In the genomic region with DNA sequence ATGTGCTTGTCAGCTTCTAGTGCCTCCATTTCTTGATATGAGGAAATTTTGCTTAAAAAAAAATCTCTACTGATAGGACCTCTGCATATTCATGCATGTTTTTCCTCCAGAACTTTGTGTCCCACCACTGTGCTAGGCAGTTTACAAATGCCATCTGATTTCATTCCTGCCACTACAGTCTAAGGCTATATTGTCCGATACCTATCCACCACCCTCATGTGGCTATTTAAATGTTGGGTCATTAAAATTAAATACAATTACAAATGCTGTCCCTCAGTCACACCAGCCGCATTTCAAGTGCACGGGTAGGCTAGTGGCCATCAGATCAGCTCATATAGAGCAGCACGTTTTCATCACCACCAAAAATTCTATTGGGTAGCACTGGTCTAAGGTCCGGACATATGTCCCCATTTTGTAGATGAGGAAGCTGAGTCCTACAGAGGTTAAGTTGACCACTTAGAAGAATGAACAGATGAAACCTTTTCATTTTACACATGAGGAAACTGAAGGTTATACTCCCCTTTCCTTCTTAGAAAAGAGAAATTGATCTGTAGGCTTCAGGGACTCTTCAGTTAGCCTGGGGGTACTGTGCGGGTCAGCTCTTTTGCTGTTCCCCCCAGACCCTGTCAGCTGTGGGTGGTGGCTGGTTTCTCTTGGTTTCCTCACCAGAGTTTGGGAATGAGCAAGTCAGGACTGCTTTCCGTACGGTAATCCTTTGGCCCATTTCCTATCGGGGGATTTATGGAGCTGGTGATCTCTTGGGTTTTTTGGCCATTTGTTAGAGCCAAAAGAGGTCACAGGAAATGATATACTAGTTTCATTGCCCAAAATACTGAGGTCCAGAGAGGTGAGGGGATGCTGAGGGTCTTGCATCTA, we compare ENCODE assay signal across 9 cellular contexts. TPM values are rescaled to one million over a fixed set of nuclear protein-coding genes. Genes with fewer than 3 reads are reported as not detected.
A peak's percentile ranks its signal among the peaks of the same experiment; 100 is the strongest.
DNase-seq lines count a peak whose midpoint lies in the region; ATAC-seq, FAIRE-seq and TF ChIP-seq lines count a peak whose summit lies in the region.
"Had no signal": no experiment of that assay in that cellular context is flagged by ENCODE, and none has a peak within 500 bp of the region (broad histone marks: within the 10 kb centered on the region; RNA-seq: fewer than 3 reads in every experiment).

No MANE protein-coding gene starts in this region.

- H3K4me2 ChIP-seq in OCI-LY3 (ENCODE audit: low read length), result peak overlapping the region; percentile 93

- no peaks in the 10 kb centered on the region for H4K20me1 ChIP-seq in OCI-LY3 (ENCODE audit: insufficient read depth, low read length)

- no peaks in the 10 kb centered on the region for H3K27me3 Mint-ChIP-seq in activated naive CD8-positive, alpha-beta T cell treated with anti-CD3 and anti-CD28 coated beads, Interleukin-2, amount 10 ng/mL, durations not matched to agents 7 days and 5 days

- H3K9me3 Mint-ChIP-seq in activated naive CD8-positive, alpha-beta T cell treated with anti-CD3 and anti-CD28 coated beads, Interleukin-2, amount 10 ng/mL, durations not matched to agents 7 days and 5 days, result no peaks in the 10 kb centered on the region

- peaks cover 47% of the 10 kb centered on the region for H3K4me1 Mint-ChIP-seq in activated naive CD8-positive, alpha-beta T cell treated with anti-CD3 and anti-CD28 coated beads, Interleukin-2, amount 10 ng/mL, durations not matched to agents 7 days and 5 days

- 0 out of 2 replicates have a peak, but pooled peaks cover 8% of the 10 kb centered on the region for H3K79me2 ChIP-seq in OCI-LY3 (ENCODE audit: low read length)

- TF ChIP-seq CTCF in OCI-LY3 (IDR thresholded peaks at IDR 0.05; ENCODE audit: low read depth, low read length) (no peak), spleen (IDR thresholded peaks at IDR 0.05 in 8 of 11, conservative IDR thresholded peaks at IDR 0.05 in 3 of 11) (no peak)

- H3K4me3 ChIP-seq in OCI-LY3 (ENCODE audit: low read length) (peak overlapping the region; percentile 75), spleen (peak overlapping the region in 2 of 8 donors; percentile 11 to 50)

- POLR2A ChIA-PET in activated naive CD8-positive, alpha-beta T cell treated with anti-CD3 and anti-CD28 coated beads, Interleukin-2, amount 10 ng/mL, durations not matched to agents 7 days and 5 days (lab: Charles Lee), result interaction anchor here (0.8 to 2.5 kb wide), 4 partner anchors 9 to 29 kb away, joined by 3 to 20 read pairs (median 4); no protein-coding TSS in a partner anchor

- H3K36me3 ChIP-seq in OCI-LY3 (replicated peaks; ENCODE audit: low read depth, low read length) (no peaks in the 10 kb centered on the region), spleen (peaks cover 0 to 1% (median 0%) of the 10 kb centered on the region in 6 donors)

- TF ChIP-seq POLR2A in spleen (IDR thresholded peaks at IDR 0.05), result no peak

- intact Hi-C loops in spleen (cut with DNase I; ENCODE audit: low total_unique reads), result no loop called here

- H3K27ac ChIP-seq in OCI-LY3 (ENCODE audit: low read length), result peak overlapping the region; percentile 66
- H3K27ac ChIP-seq in layer of hippocampus (ENCODE audit: low read depth, low read length), result peak overlapping the region; percentile 49
- peak overlapping the region; percentile 79 to 93 (median 90) for H3K27ac ChIP-seq in spleen

- 76 to 91% (median 86%) methylated on average over 9 of the region's 9 CpGs for WGBS in spleen, 5 donors

- no peak overlapping the region for H3K4me3 Mint-ChIP-seq in activated naive CD8-positive, alpha-beta T cell treated with anti-CD3 and anti-CD28 coated beads, Interleukin-2, amount 10 ng/mL, durations not matched to agents 7 days and 5 days

- H3K9me3 ChIP-seq in OCI-LY3 (ENCODE audit: insufficient read depth, low read length), result no peaks in the 10 kb centered on the region
- no peaks in the 10 kb centered on the region for H3K9me3 ChIP-seq in spleen

- peak overlapping the region; percentile 67 for H3K9ac ChIP-seq in OCI-LY3 (ENCODE audit: low read length)

- peak overlapping the region; percentile 87 for H3K27ac Mint-ChIP-seq in activated naive CD8-positive, alpha-beta T cell treated with anti-CD3 and anti-CD28 coated beads, Interleukin-2, amount 10 ng/mL, durations not matched to agents 7 days and 5 days

- DNase-seq in activated naive CD8-positive, alpha-beta T cell treated with anti-CD3 and anti-CD28 coated beads, Interleukin-2, amount 10 ng/mL, durations not matched to agents 7 days and 5 days, result peak; percentile 11
- DNase-seq in spleen, result peak; percentile 20
- no peak for DNase-seq in GM03348 (ENCODE audit: low spot score)
- no peak for DNase-seq in GM19239 (ENCODE audit: insufficient read length, low spot score)
- no peak for DNase-seq in HuH-7 (ENCODE audit: low spot score)
- DNase-seq: NCI-H446 had no signal

- H3K4me1 ChIP-seq in OCI-LY3 (ENCODE audit: low read length) (peaks cover 31% of the 10 kb centered on the region), spleen (peaks cover 48 to 100% (median 84%) of the 10 kb centered on the region in 6 donors)

- H3K36me3 Mint-ChIP-seq in activated naive CD8-positive, alpha-beta T cell treated with anti-CD3 and anti-CD28 coated beads, Interleukin-2, amount 10 ng/mL, durations not matched to agents 7 days and 5 days, result peaks cover 12% of the 10 kb centered on the region

- H3K27me3 ChIP-seq in OCI-LY3 (ENCODE audit: low read depth, low read length), result no peaks in the 10 kb centered on the region
- no peaks in the 10 kb centered on the region for H3K27me3 ChIP-seq in layer of hippocampus (ENCODE audit: control insufficient read depth, insufficient read depth, low read length)
- H3K27me3 ChIP-seq in spleen (replicated peaks in 1 of 7), result no peaks in the 10 kb centered on the region

- ATAC-seq in activated naive CD8-positive, alpha-beta T cell treated with anti-CD3 and anti-CD28 coated beads, Interleukin-2, amount 10 ng/mL, durations not matched to agents 7 days and 5 days (ENCODE audit: low read depth), result no peak
- no peak for ATAC-seq in GM19035 (IDR thresholded peaks at IDR 0.05; ENCODE audit: unreplicated experiment)

- peak overlapping the region; percentile 68 for H2AFZ ChIP-seq in OCI-LY3 (ENCODE audit: low read depth, low read length)

- no peak for FAIRE-seq in GM19239 (lab: Jason Lieb, UNC)

RNA-seq across cellular contexts. Expression of gene SMAD3, which starts 56.6 kb away (rescaled TPM):
- total RNA-seq in activated naive CD8-positive, alpha-beta T cell treated with anti-CD3 and anti-CD28 coated beads, Interleukin-2, amount 10 ng/mL, durations not matched to agents 7 days and 5 days, result 10 to 100 TPM; 74.1 to 75.9 TPM
- 10 to 100 TPM; 27.3 to 78.4 (median 47.5) TPM for total RNA-seq in spleen
- 1 to 10 TPM; 8.3 to 8.9 (median 8.6) TPM for polyA plus RNA-seq in spleen

Comparison
In these comparisons a context has a peak if more than half of its experiments do, and no peak if none do; other contexts are left out.
1. DNase-seq: peak in activated naive CD8-positive, alpha-beta T cell treated with anti-CD3 and anti-CD28 coated beads, Interleukin-2, amount 10 ng/mL, durations not matched to agents 7 days and 5 days (single experiment) and spleen (single experiment); none in GM03348 (single experiment), GM19239 (single experiment) and HuH-7 (single experiment).
2. Peak in every context shown above with its lines, with median percentiles within 50 percentile points of each other: H3K27ac ChIP-seq.